ENCODE assay signal across 18 cellular contexts in genomic region chr2:197008229-197008628, GRCh38.
DNase-seq lines count a peak whose midpoint lies in the region; ATAC-seq and TF ChIP-seq lines count a peak whose summit lies in the region.
"Had no signal": no experiment of that assay in that cellular context is flagged by ENCODE, and none has a peak within 500 bp of the region (broad histone marks: within the 10 kb centered on the region; RNA-seq: fewer than 3 reads in every experiment).

No MANE protein-coding gene starts in this region.

- H3K4me1 Mint-ChIP-seq in activated T-cell treated with anti-CD3 and anti-CD28 coated beads, Interleukin-2, amount 50 U/mL, for 24 hours (ENCODE audit: low read depth), result peaks cover 4% of the 10 kb centered on the region

- no peak overlapping the region for H4K12ac ChIP-seq in trophoblast cell (ENCODE audit: low read depth, low read length)

- H3K27me3 ChIP-seq in fibroblast of lung (ENCODE audit: control insufficient read depth, insufficient read depth, low read length), result no peaks in the 10 kb centered on the region
- H3K27me3 ChIP-seq in trophoblast cell (ENCODE audit: insufficient read depth, low read length), result no peaks in the 10 kb centered on the region
- H3K27me3 ChIP-seq: hepatocyte, SJSA1, suprapubic skin had no signal

- no peaks in the 10 kb centered on the region for H3K9me3 Mint-ChIP-seq in activated T-cell treated with anti-CD3 and anti-CD28 coated beads, Interleukin-2, amount 50 U/mL, for 24 hours
- H3K9me3 Mint-ChIP-seq: activated B cell treated with CpG ODN at 0.5 μM for 24 hours, mesothelial cell of epicardium had no signal

- no CpG with 5 or more reads among the region's 2 CpGs for WGBS in trophoblast cell (ENCODE audit: extremely low coverage, insufficient coverage, insufficient read length)

- H4K91ac ChIP-seq in trophoblast cell (ENCODE audit: low read depth, low read length), result no peak overlapping the region

- H3K9me3 ChIP-seq in fibroblast of lung (ENCODE audit: control insufficient read depth, insufficient read depth, low read depth, low read length) (no peaks in the 10 kb centered on the region), trophoblast cell (ENCODE audit: insufficient read depth, low read depth, low read length) (no peaks in the 10 kb centered on the region)
- H3K9me3 ChIP-seq: SJSA1, suprapubic skin had no signal

- no peak overlapping the region for H2AFZ ChIP-seq in fibroblast of lung (ENCODE audit: low read length)
- no peak overlapping the region for H2AFZ ChIP-seq in trophoblast cell (ENCODE audit: insufficient read depth, low read length, poor library complexity)
- H2AFZ ChIP-seq: hepatocyte had no signal

- H2BK12ac ChIP-seq in trophoblast cell (ENCODE audit: low read length), result no peak overlapping the region

- H2AK5ac ChIP-seq in trophoblast cell (ENCODE audit: low read length), result no peak overlapping the region

- no peak overlapping the region for H3K4me2 ChIP-seq in fibroblast of lung (ENCODE audit: extremely low read depth, insufficient read depth, low read length)
- no peak overlapping the region for H3K4me2 ChIP-seq in trophoblast cell (ENCODE audit: low read length)
- H3K4me2 ChIP-seq: hepatocyte had no signal

- H3K27ac ChIP-seq in fibroblast of lung (ENCODE audit: insufficient read depth, low read length) (no peak overlapping the region), trophoblast cell (ENCODE audit: low read depth, low read length) (peak overlapping the region; percentile 67)
- H3K27ac ChIP-seq: hepatocyte, SJSA1, suprapubic skin had no signal

- no peak overlapping the region for H3K18ac ChIP-seq in trophoblast cell (ENCODE audit: low read length)

- no peak overlapping the region for H3K14ac ChIP-seq in trophoblast cell (ENCODE audit: low read length)

- no peak for DNase-seq in activated T-cell treated with anti-CD3 and anti-CD28 coated beads, Interleukin-2, amount 50 U/mL, for 24 hours
- DNase-seq in activated T-cell treated with anti-CD3 and anti-CD28 coated beads, Interleukin-2, amount 50 U/mL, for 48 hours, result no peak
- DNase-seq in RPMI7951 (ENCODE audit: low read depth) (peak; percentile 77), fibroblast of lung (ENCODE audit: low read depth in 2 of 2) (peak; percentile 37 to 38), trophoblast cell (peak; percentile 75 to 84), posterior cingulate gyrus (no peak), glomerular visceral epithelial cell (ENCODE audit: extremely low spot score) (no peak)
- DNase-seq: activated B cell treated with CpG ODN at 0.5 μM for 24 hours; activated effector memory CD4-positive, alpha-beta T cell treated with anti-CD3 and anti-CD28 coated beads, Interleukin-2, amount 50 U/mL, for 16 hours; cortex of kidney; DMS79 treated with DMSO at 0.1 percent for 48 hours; NCI-H446; retina had no signal

- peak overlapping the region; percentile 55 for H3K27ac Mint-ChIP-seq in activated T-cell treated with anti-CD3 and anti-CD28 coated beads, Interleukin-2, amount 50 U/mL, for 24 hours
- H3K27ac Mint-ChIP-seq: activated B cell treated with CpG ODN at 0.5 μM for 24 hours, mesothelial cell of epicardium had no signal

- no peaks in the 10 kb centered on the region for H3K27me3 Mint-ChIP-seq in activated T-cell treated with anti-CD3 and anti-CD28 coated beads, Interleukin-2, amount 50 U/mL, for 24 hours
- H3K27me3 Mint-ChIP-seq: activated B cell treated with CpG ODN at 0.5 μM for 24 hours had no signal

- H3K4me1 ChIP-seq in fibroblast of lung (ENCODE audit: control insufficient read depth, extremely low read depth, insufficient read depth, low read length) (no peaks in the 10 kb centered on the region), trophoblast cell (ENCODE audit: control insufficient read depth in 1 of 2, insufficient read depth in 2 of 2, low read length in 2 of 2) (peaks cover 7 to 17% of the 10 kb centered on the region in 2 experiments)
- H3K4me1 ChIP-seq: SJSA1, suprapubic skin had no signal

- no peak overlapping the region for H3K23ac ChIP-seq in trophoblast cell (ENCODE audit: low read length)

- H3K4me3 Mint-ChIP-seq in activated T-cell treated with anti-CD3 and anti-CD28 coated beads, Interleukin-2, amount 50 U/mL, for 24 hours, result no peak overlapping the region
- H3K4me3 Mint-ChIP-seq: activated B cell treated with CpG ODN at 0.5 μM for 24 hours, mesothelial cell of epicardium had no signal

- no peak for ATAC-seq in GM21786 (IDR thresholded peaks at IDR 0.05; ENCODE audit: unreplicated experiment)

- no peak overlapping the region for H2BK120ac ChIP-seq in trophoblast cell (ENCODE audit: insufficient read depth, low read length, poor library complexity)

- no peak for TF ChIP-seq CTCF in fibroblast of lung (conservative IDR thresholded peaks at IDR 0.05 in 1 of 2, IDR thresholded peaks at IDR 0.05 in 1 of 2; ENCODE audit: low read depth in 1 of 2, low read length in 2 of 2)

- H3K9ac ChIP-seq in fibroblast of lung (ENCODE audit: insufficient read depth, low read length) (no peak overlapping the region), trophoblast cell (ENCODE audit: low read length) (no peak overlapping the region)

- H3K79me2 ChIP-seq in fibroblast of lung (ENCODE audit: control insufficient read depth, insufficient read depth, low read length) (no peaks in the 10 kb centered on the region), trophoblast cell (ENCODE audit: control insufficient read depth, insufficient read depth, low read length, poor library complexity) (no peaks in the 10 kb centered on the region)
- H3K79me2 ChIP-seq: hepatocyte had no signal

- no peaks in the 10 kb centered on the region for H4K20me1 ChIP-seq in fibroblast of lung (ENCODE audit: control insufficient read depth, extremely low read depth, insufficient read depth, low read length)

- H3K36me3 ChIP-seq in fibroblast of lung (ENCODE audit: control insufficient read depth, insufficient read depth, low read length), result no peaks in the 10 kb centered on the region
- H3K36me3 ChIP-seq in trophoblast cell (ENCODE audit: control insufficient read depth in 1 of 2, insufficient read depth in 2 of 2, low read length in 2 of 2), result no peaks in the 10 kb centered on the region
- H3K36me3 ChIP-seq: SJSA1, suprapubic skin had no signal

- H3K4me3 ChIP-seq in fibroblast of lung (replicated peaks in 1 of 4; ENCODE audit: control extremely low read depth in 1 of 4, insufficient read depth in 1 of 4, low read depth in 3 of 4, low read length in 4 of 4) (no peak overlapping the region), trophoblast cell (ENCODE audit: low read depth, low read length) (no peak overlapping the region)
- H3K4me3 ChIP-seq: hepatocyte, SJSA1, suprapubic skin had no signal

- H2BK5ac ChIP-seq in trophoblast cell (ENCODE audit: low read depth, low read length, poor library complexity), result no peak overlapping the region

- H4K8ac ChIP-seq in trophoblast cell (ENCODE audit: low read depth, low read length), result no peak overlapping the region

- peaks cover 80% of the 10 kb centered on the region for H3K36me3 Mint-ChIP-seq in activated T-cell treated with anti-CD3 and anti-CD28 coated beads, Interleukin-2, amount 50 U/mL, for 24 hours (ENCODE audit: low read depth)
- H3K36me3 Mint-ChIP-seq: mesothelial cell of epicardium had no signal

- H3K4ac ChIP-seq in trophoblast cell (ENCODE audit: low read depth, low read length), result no peak overlapping the region

- intact Hi-C loops in posterior cingulate gyrus (cut with DNase I), result loop anchor here (2.0 kb wide), 1 partner anchor 77 kb away; no protein-coding TSS in a partner anchor

- H3K79me1 ChIP-seq in trophoblast cell (ENCODE audit: low read length), result peaks cover 2% of the 10 kb centered on the region

Comparison
In these comparisons a context has a peak if more than half of its experiments do, and no peak if none do; other contexts are left out.
1. DNase-seq: peak in RPMI7951 (single experiment), fibroblast of lung (2 of 2) and trophoblast cell (2 of 2); none in activated T-cell treated with anti-CD3 and anti-CD28 coated beads, Interleukin-2, amount 50 U/mL, for 24 hours (single experiment), activated T-cell treated with anti-CD3 and anti-CD28 coated beads, Interleukin-2, amount 50 U/mL, for 48 hours (0 of 2), posterior cingulate gyrus (0 of 10) and glomerular visceral epithelial cell (single experiment).